In genomic region chr4:77142642-77143020, GRCh38 we compare ENCODE assay signal across 16 cellular contexts. TPM values are rescaled to one million over a fixed set of nuclear protein-coding genes. Genes with fewer than 3 reads are reported as not detected.
DNase-seq lines count a peak whose midpoint lies in the region; ATAC-seq and TF ChIP-seq lines count a peak whose summit lies in the region.
"Had no signal": no experiment of that assay in that cellular context is flagged by ENCODE, and none has a peak within 500 bp of the region (broad histone marks: within the 10 kb centered on the region; RNA-seq: fewer than 3 reads in every experiment).

No MANE protein-coding gene starts in this region.

- H3K4me3 ChIP-seq in mucosa of rectum (ENCODE audit: low read length in 2 of 2) (peak overlapping the region in 1 of 2 donors; percentile 27), H7 (ENCODE audit: insufficient read depth, low read depth, low read length) (no peak overlapping the region)
- H3K4me3 ChIP-seq: GM12878 had no signal

- no peak overlapping the region for H3K9ac ChIP-seq in mucosa of rectum (ENCODE audit: low read depth in 1 of 2, low read length in 2 of 2)

- H3K27me3 ChIP-seq in mucosa of rectum (ENCODE audit: control insufficient read depth in 2 of 2, insufficient read depth in 2 of 2, low read length in 2 of 2) (no peaks in the 10 kb centered on the region), H7 (ENCODE audit: control insufficient read depth, insufficient read depth, low read length) (no peaks in the 10 kb centered on the region)
- H3K27me3 ChIP-seq: Peyer's patch had no signal

- peak overlapping the region; percentile 33 for H3K4me3 Mint-ChIP-seq in stimulated activated effector memory CD8-positive, alpha-beta T cell treated with anti-CD3 and anti-CD28 coated beads, Interleukin-12 subunit alpha, Interleukin-12 subunit beta, amount 100 ng/mL, for 72 hours

- DNase-seq in NCI-H82 (lab: John Stamatoyannopoulos, UW) = peak; percentile 42
- no peak for DNase-seq in NCI-H82 treated with DMSO at 0.1 percent for 48 hours (lab: John Stamatoyannopoulos, UW; ENCODE audit: unreplicated experiment)
- no peak for DNase-seq in stimulated activated effector memory CD8-positive, alpha-beta T cell treated with anti-CD3 and anti-CD28 coated beads, Interleukin-12 subunit alpha, Interleukin-12 subunit beta, amount 100 ng/mL, for 72 hours (ENCODE audit: low spot score in 2 of 2)
- DNase-seq in cerebellum (ENCODE audit: low spot score) = no peak
- no peak for DNase-seq in H7
- DNase-seq: 8988T, NCI-H1436 treated with DMSO at 0.1 percent for 48 hours, NCI-H2081 treated with DMSO at 0.1 percent for 48 hours, NCI-H226, NCI-H526, Peyer's patch, Right ventricle myocardium superior had no signal

- no peaks in the 10 kb centered on the region for H3K36me3 ChIP-seq in mucosa of rectum (ENCODE audit: control insufficient read depth in 2 of 2, insufficient read depth in 2 of 2, low read length in 2 of 2)
- no peaks in the 10 kb centered on the region for H3K36me3 ChIP-seq in H7 (replicated peaks; ENCODE audit: control insufficient read depth, insufficient read depth, low read length)
- H3K36me3 ChIP-seq: Peyer's patch had no signal

- H3K9me3 Mint-ChIP-seq in stimulated activated effector memory CD8-positive, alpha-beta T cell treated with anti-CD3 and anti-CD28 coated beads, Interleukin-12 subunit alpha, Interleukin-12 subunit beta, amount 100 ng/mL, for 72 hours = no peaks in the 10 kb centered on the region

- H3K4me1 ChIP-seq in mucosa of rectum (ENCODE audit: control insufficient read depth in 2 of 2, insufficient read depth in 2 of 2, low read length in 2 of 2) = peaks cover 13 to 31% of the 10 kb centered on the region in 2 donors

- H3K4me1 Mint-ChIP-seq in stimulated activated effector memory CD8-positive, alpha-beta T cell treated with anti-CD3 and anti-CD28 coated beads, Interleukin-12 subunit alpha, Interleukin-12 subunit beta, amount 100 ng/mL, for 72 hours = peaks cover 13% of the 10 kb centered on the region

- H3K27ac Mint-ChIP-seq in stimulated activated effector memory CD8-positive, alpha-beta T cell treated with anti-CD3 and anti-CD28 coated beads, Interleukin-12 subunit alpha, Interleukin-12 subunit beta, amount 100 ng/mL, for 72 hours = peak overlapping the region; percentile 40

- peak overlapping the region; percentile 99 for H3K27ac ChIP-seq in VCaP
- H3K27ac ChIP-seq in mucosa of rectum (ENCODE audit: low read depth in 2 of 2, low read length in 2 of 2) = peak overlapping the region; percentile 38 to 44

- no peaks in the 10 kb centered on the region for H3K9me3 ChIP-seq in mucosa of rectum (ENCODE audit: control insufficient read depth in 2 of 2, low read length in 2 of 2)
- H3K9me3 ChIP-seq: Peyer's patch had no signal

- ATAC-seq in stimulated activated effector memory CD8-positive, alpha-beta T cell treated with anti-CD3 and anti-CD28 coated beads, Interleukin-12 subunit alpha, Interleukin-12 subunit beta, amount 100 ng/mL, for 72 hours = no peak
- ATAC-seq in GM18861 (IDR thresholded peaks at IDR 0.05; ENCODE audit: unreplicated experiment) = no peak
- ATAC-seq: GM12878 had no signal

- TF ChIP-seq CTCF in VCaP (conservative IDR thresholded peaks at IDR 0.05) = no peak

- no peaks in the 10 kb centered on the region for H3K36me3 Mint-ChIP-seq in stimulated activated effector memory CD8-positive, alpha-beta T cell treated with anti-CD3 and anti-CD28 coated beads, Interleukin-12 subunit alpha, Interleukin-12 subunit beta, amount 100 ng/mL, for 72 hours

RNA-seq across cellular contexts. Expression of gene CCNG2, which starts 14.4 kb away (rescaled TPM):
- total RNA-seq in cerebellum = 75.6 TPM
- total RNA-seq in H7 (2014; rRNA removed; shearing (Covaris generic)) = 6.2 and 8.6 TPM in 2 replicates
